13 cellular contexts compared by ENCODE assay signal in the genomic region with DNA sequence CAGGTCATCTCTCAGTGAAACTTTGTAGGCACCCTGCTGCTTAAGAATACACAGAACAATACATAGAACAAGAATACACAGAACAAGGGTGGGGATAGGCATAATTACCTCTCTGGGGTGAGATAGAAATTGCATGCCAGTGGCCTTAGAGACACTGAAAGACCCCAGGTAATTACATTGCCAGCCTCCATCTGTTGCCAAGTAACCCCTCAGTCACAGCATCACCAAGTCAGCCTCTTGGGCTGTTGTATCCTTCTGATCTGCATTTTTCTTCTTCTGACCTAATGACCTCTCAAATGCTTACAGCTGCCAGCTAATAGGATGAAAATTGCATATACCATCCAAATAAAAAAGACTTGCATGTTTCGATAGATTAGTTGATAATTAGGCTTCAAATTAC.
"Had no signal": no experiment of that assay in that cellular context is flagged by ENCODE, and none has a peak within 500 bp of the region (broad histone marks: within the 10 kb centered on the region; RNA-seq: fewer than 3 reads in every experiment).

No MANE protein-coding gene starts in this region.

- DNase-seq: activated CD4-positive, alpha-beta T cell treated with anti-CD3 and anti-CD28 coated beads for 1 hour; activated CD4-positive, alpha-beta T cell treated with anti-CD3 and anti-CD28 coated beads, Interleukin-2, amount 50 U/mL, for 4 hours; activated naive CD4-positive, alpha-beta T cell treated with Interleukin-2 at 50 U/mL for 16 hours; aorta; mammary epithelial cell; naive thymus-derived CD8-positive, alpha-beta T cell; nucleus accumbens; right cardiac atrium; stimulated activated naive CD8-positive, alpha-beta T cell treated with anti-CD3 and anti-CD28 coated beads, Interleukin-15, Interleukin-2, amounts not matched to agents 100 U/mL and 50 U/mL, for 24 hours; transverse colon had no signal

- H3K36me3 ChIP-seq: transverse colon had no signal

- H3K9me3 ChIP-seq: transverse colon had no signal

- H3K27me3 ChIP-seq: transverse colon had no signal

- H3K4me3 ChIP-seq: skin epidermis, transverse colon had no signal

- H3K4me1 ChIP-seq: transverse colon had no signal

- H3K27ac ChIP-seq: skin epidermis, transverse colon had no signal

- ATAC-seq: activated T-helper 17 cell treated with anti-CD3 and anti-CD28 coated beads, Interleukin-2, amount 50 U/mL, for 72 hours; left lobe of liver; naive thymus-derived CD8-positive, alpha-beta T cell; right cardiac atrium; stimulated activated naive CD8-positive, alpha-beta T cell treated with anti-CD3 and anti-CD28 coated beads, Interleukin-15, Interleukin-2, amounts not matched to agents 100 U/mL and 50 U/mL, for 24 hours had no signal
